ENCODE assay signal across 1 cellular context in the genomic region with DNA sequence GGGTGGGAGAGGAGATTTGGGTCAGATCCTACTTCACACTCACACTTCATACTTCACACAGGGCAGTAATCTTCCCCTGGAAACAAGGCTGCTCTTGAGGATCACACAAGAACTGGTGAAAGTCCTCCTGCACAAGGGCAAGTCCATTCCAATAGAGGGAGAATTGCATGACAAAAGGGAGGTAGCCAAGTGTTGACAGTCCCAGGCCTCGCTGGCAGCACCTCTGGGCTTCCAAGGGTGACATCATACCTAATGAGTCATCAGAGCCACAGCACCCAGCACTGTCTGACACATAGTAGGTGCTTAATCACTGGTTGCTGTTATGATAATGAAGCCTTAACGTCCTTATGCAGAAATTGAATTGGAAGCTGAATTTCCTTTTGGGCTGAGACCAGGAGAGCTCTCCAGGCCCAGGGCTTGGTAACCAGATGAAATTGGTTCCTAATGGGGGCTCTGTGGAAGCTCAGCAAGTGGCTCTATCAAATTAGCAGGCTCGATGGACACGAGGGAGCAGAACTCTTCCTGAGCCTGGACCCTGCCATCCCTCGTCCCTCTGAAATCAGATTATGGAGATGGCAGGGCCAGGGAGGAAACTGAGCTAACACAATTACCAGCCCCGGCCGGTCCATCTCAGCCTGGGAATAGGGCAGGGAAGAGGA.
TF ChIP-seq lines count a peak whose summit lies in the region.

No MANE protein-coding gene starts in this region.

TF ChIP-seq in WTC11, 78 proteins besides CTCF, POLR2A, EP300 and RAD21 (continued from another document):
- TF ChIP-seq, protein P1, sequence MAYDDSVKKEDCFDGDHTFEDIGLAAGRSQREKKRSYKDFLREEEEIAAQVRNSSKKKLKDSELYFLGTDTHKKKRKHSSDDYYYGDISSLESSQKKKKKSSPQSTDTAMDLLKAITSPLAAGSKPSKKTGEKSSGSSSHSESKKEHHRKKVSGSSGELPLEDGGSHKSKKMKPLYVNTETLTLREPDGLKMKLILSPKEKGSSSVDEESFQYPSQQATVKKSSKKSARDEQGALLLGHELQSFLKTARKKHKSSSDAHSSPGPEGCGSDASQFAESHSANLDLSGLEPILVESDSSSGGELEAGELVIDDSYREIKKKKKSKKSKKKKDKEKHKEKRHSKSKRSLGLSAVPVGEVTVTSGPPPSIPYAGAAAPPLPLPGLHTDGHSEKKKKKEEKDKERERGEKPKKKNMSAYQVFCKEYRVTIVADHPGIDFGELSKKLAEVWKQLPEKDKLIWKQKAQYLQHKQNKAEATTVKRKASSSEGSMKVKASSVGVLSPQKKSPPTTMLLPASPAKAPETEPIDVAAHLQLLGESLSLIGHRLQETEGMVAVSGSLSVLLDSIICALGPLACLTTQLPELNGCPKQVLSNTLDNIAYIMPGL (CRISPR knock-in tag; IDR thresholded peaks at IDR 0.05) = 0 out of 2 replicates have a peak, but pooled peaks have one; percentile 25
- peak; percentile 23; the same call in 1 of the 2 replicates for TF ChIP-seq ZNF423 (CRISPR knock-in tag; IDR thresholded peaks at IDR 0.05)
